ENCODE assay signal across 8 cellular contexts in genomic region chr21:15066231-15066577, GRCh38. TPM values are rescaled to one million over a fixed set of nuclear protein-coding genes. Genes with fewer than 3 reads are reported as not detected.
DNase-seq lines count a peak whose midpoint lies in the region; ATAC-seq and TF ChIP-seq lines count a peak whose summit lies in the region.

No MANE protein-coding gene starts in this region.

- no peaks in the 10 kb centered on the region for H3K27me3 ChIP-seq in SJCRH30
- no peaks in the 10 kb centered on the region for H3K27me3 ChIP-seq in fibroblast of lung (ENCODE audit: control insufficient read depth, insufficient read depth, low read length)
- no peaks in the 10 kb centered on the region for H3K27me3 ChIP-seq in psoas muscle (ENCODE audit: insufficient read depth in 3 of 3, low read length in 2 of 3)

- H3K27ac ChIP-seq in SJCRH30 (peak overlapping the region; percentile 93), fibroblast of lung (ENCODE audit: insufficient read depth, low read length) (peak overlapping the region; percentile 27), psoas muscle (peak overlapping the region; percentile 98)

- no peaks in the 10 kb centered on the region for H4K20me1 ChIP-seq in fibroblast of lung (ENCODE audit: control insufficient read depth, extremely low read depth, insufficient read depth, low read length)

- in situ Hi-C loops in ACHN (cut with HindIII; ENCODE audit: low pct_ligation_motif_present, low pct_unique_long_range_greater_than_20kb, low sequenced_read_pairs) = no loop called here

- TF ChIP-seq CTCF in GM12875 (IDR thresholded peaks at IDR 0.05; ENCODE audit: borderline replicate concordance, insufficient read depth, low read depth, low read length) (no peak), fibroblast of lung (conservative IDR thresholded peaks at IDR 0.05 in 1 of 2, IDR thresholded peaks at IDR 0.05 in 1 of 2; ENCODE audit: low read depth in 1 of 2, low read length in 2 of 2) (no peak), psoas muscle (IDR thresholded peaks at IDR 0.05) (no peak)

- H3K79me2 ChIP-seq in fibroblast of lung (ENCODE audit: control insufficient read depth, insufficient read depth, low read length) = peaks cover 31% of the 10 kb centered on the region

- no peaks in the 10 kb centered on the region for H3K36me3 ChIP-seq in SJCRH30
- no peaks in the 10 kb centered on the region for H3K36me3 ChIP-seq in fibroblast of lung (ENCODE audit: control insufficient read depth, insufficient read depth, low read length)
- no peaks in the 10 kb centered on the region for H3K36me3 ChIP-seq in psoas muscle (ENCODE audit: insufficient read depth in 1 of 2, low read depth in 1 of 2)

- H3K9ac ChIP-seq in fibroblast of lung (ENCODE audit: insufficient read depth, low read length) = peak overlapping the region; percentile 38

- no peak for ATAC-seq in psoas muscle
- no peak for ATAC-seq in sciatic nerve
- ATAC-seq in GM18867 (IDR thresholded peaks at IDR 0.05; ENCODE audit: unreplicated experiment) = no peak
- no peak for ATAC-seq in GM18511 (IDR thresholded peaks at IDR 0.05; ENCODE audit: unreplicated experiment)

- peaks cover 13% of the 10 kb centered on the region; the same call in 1 of the 2 replicates for H3K4me1 ChIP-seq in SJCRH30
- peaks cover 2% of the 10 kb centered on the region for H3K4me1 ChIP-seq in fibroblast of lung (ENCODE audit: control insufficient read depth, extremely low read depth, insufficient read depth, low read length)
- peaks cover 23% of the 10 kb centered on the region for H3K4me1 ChIP-seq in psoas muscle

- intact Hi-C loops in psoas muscle (cut with DNase I) = loop anchor here in 1 of 2 donors (10.0 kb wide), 1 partner anchor 201 kb away; no protein-coding TSS in a partner anchor
- intact Hi-C loops in sciatic nerve (cut with DNase I) = loop anchor here (2.0 kb wide), 1 partner anchor 293 kb away; no protein-coding TSS in a partner anchor

- no peak for DNase-seq in SJCRH30
- peak in 1 of 2 donors; percentile 30 for DNase-seq in fibroblast of lung (ENCODE audit: low read depth in 2 of 2)
- DNase-seq in psoas muscle = no peak
- DNase-seq in sciatic nerve (ENCODE audit: low spot score) = no peak
- DNase-seq in ACHN = no peak

- 0 to 5% (median 0%) methylated on average over 6 of the region's 6 CpGs for WGBS in psoas muscle, 3 donors

- H3K4me2 ChIP-seq in fibroblast of lung (ENCODE audit: extremely low read depth, insufficient read depth, low read length) = peak overlapping the region; percentile 96

- H3K9me3 ChIP-seq in SJCRH30 (replicated peaks) (no peaks in the 10 kb centered on the region), fibroblast of lung (ENCODE audit: control insufficient read depth, insufficient read depth, low read depth, low read length) (no peaks in the 10 kb centered on the region), psoas muscle (no peaks in the 10 kb centered on the region)

- H2AFZ ChIP-seq in fibroblast of lung (ENCODE audit: low read length) = peak overlapping the region; percentile 73

- H3K4me3 ChIP-seq in GM12875 (ENCODE audit: low read depth, low read length) = peak overlapping the region; percentile 64
- peak overlapping the region; percentile 99 for H3K4me3 ChIP-seq in SJCRH30
- H3K4me3 ChIP-seq in fibroblast of lung (replicated peaks in 1 of 4; ENCODE audit: control extremely low read depth in 1 of 4, insufficient read depth in 1 of 4, low read depth in 3 of 4, low read length in 4 of 4) = peak overlapping the region; percentile 67 to 86 (median 80)
- H3K4me3 ChIP-seq in psoas muscle = peak overlapping the region; percentile 83

RNA-seq across cellular contexts. Expression of gene NRIP1, which starts 1.4 kb away (rescaled TPM):
- 69.4 and 76.0 TPM in 2 replicates for total RNA-seq in SJCRH30 (2014; rRNA removed; shearing (Covaris generic))
- total RNA-seq in fibroblast of lung (24.8 and 25.4 TPM in 2 replicates), psoas muscle (100 to 1,000 TPM in 1 of 4 donors, 10 to 100 TPM in 3; 42.8 to 137 (median 58.9) TPM), sciatic nerve (59.6 TPM)
- polyA plus RNA-seq in fibroblast of lung (12.9 and 17.8 TPM in 2 replicates), psoas muscle (10 to 100 TPM; 12.1 to 30.3 (median 14.6) TPM)
- 9.1 and 13.5 TPM in 2 replicates for polyA plus RNA-seq in fibroblast of lung (2012)
- 6.8 and 9.8 TPM in 2 replicates for polyA minus RNA-seq in fibroblast of lung (ENCODE audit: low replicate concordance)

Comparison
In these comparisons a context has a peak if more than half of its experiments do, and no peak if none do; other contexts are left out.
1. H3K27ac ChIP-seq: peak in every context shown above with its lines; median percentile 98 in psoas muscle; 93 in SJCRH30; 27 in fibroblast of lung.